ENCODE assay signal across 8 cellular contexts in the genomic region with DNA sequence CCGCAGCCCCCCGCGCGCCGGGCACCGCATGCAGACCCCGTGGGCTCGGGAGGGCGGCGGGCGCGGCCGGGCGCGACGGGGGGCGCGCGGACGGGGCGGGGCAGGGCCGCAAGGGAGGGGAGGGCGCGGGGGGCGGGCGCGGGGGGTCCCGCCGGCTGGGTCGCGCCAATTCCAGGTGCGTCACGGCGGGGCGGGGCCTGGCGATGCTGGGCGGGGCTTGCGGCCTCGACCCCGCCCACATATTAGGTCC. TPM values are rescaled to one million over a fixed set of nuclear protein-coding genes. Genes with fewer than 3 reads are reported as not detected.
DNase-seq lines count a peak whose midpoint lies in the region; ATAC-seq and TF ChIP-seq lines count a peak whose summit lies in the region.

No MANE protein-coding gene starts in this region.

- intact Hi-C loops in adrenal gland (cut with DNase I) (no loop called here), lower lobe of right lung (cut with DNase I) (no loop called here)

- H3K36me3 ChIP-seq in OCI-LY1 (ENCODE audit: insufficient read depth, low read length) = peaks cover 27% of the 10 kb centered on the region
- H3K36me3 ChIP-seq in adrenal gland (replicated peaks in 1 of 2) = peaks cover 0 to 16% of the 10 kb centered on the region in 2 donors
- peaks cover 16% of the 10 kb centered on the region for H3K36me3 ChIP-seq in lower lobe of right lung

- TF ChIP-seq CTCF in OCI-LY1 (IDR thresholded peaks at IDR 0.05; ENCODE audit: low read length) (no peak), adrenal gland (IDR thresholded peaks at IDR 0.05) (no peak), lower lobe of right lung (IDR thresholded peaks at IDR 0.05) (no peak)

- peaks cover 7% of the 10 kb centered on the region; the same call in 1 of the 2 replicates for H3K79me2 ChIP-seq in OCI-LY1 (ENCODE audit: insufficient read depth, low read length)

- no peaks in the 10 kb centered on the region for H3K9me2 ChIP-seq in OCI-LY1 (ENCODE audit: low read depth, low read length)

- peak overlapping the region; percentile 90 for H3K4me2 ChIP-seq in OCI-LY1 (ENCODE audit: low read length)

- H3K9me3 ChIP-seq in OCI-LY1 (ENCODE audit: low read length) = peaks cover 6% of the 10 kb centered on the region
- no peaks in the 10 kb centered on the region for H3K9me3 ChIP-seq in adrenal gland (replicated peaks in 1 of 3)
- no peaks in the 10 kb centered on the region for H3K9me3 ChIP-seq in lower lobe of right lung

- no peak overlapping the region for H2AFZ ChIP-seq in OCI-LY1 (ENCODE audit: low read length)

- DNase-seq in EL (peak; percentile 74), adrenal gland (peak in 1 of 7 donors; percentile 90), lower lobe of right lung (no peak), SW480 (ENCODE audit: low spot score) (no peak), NCI-H2081 treated with DMSO at 0.1 percent for 48 hours (lab: John Stamatoyannopoulos, UW) (no peak), NCI-H774 (lab: John Stamatoyannopoulos, UW) (no peak)
- DNase-seq in stimulated activated CD8-positive, alpha-beta memory T cell treated with anti-CD3 and anti-CD28 coated beads, Interleukin-4, amount 100 ng/mL, for 4 hours (ENCODE audit: low read depth in 2 of 2, low spot score in 1 of 2) = peak; percentile 71 to 76

- no peaks in the 10 kb centered on the region for H3F3A ChIP-seq in OCI-LY1 (ENCODE audit: insufficient read depth, low read length)

- H4K20me1 ChIP-seq in OCI-LY1 (ENCODE audit: insufficient read depth, low read length) = no peaks in the 10 kb centered on the region

- H3K27ac ChIP-seq in OCI-LY1 (ENCODE audit: low read depth, low read length, poor library complexity, severe bottlenecking) = peak overlapping the region; percentile 77
- H3K27ac ChIP-seq in adrenal gland = peak overlapping the region in 4 of 5 donors; percentile 79 to 98 (median 85)
- H3K27ac ChIP-seq in lower lobe of right lung = peak overlapping the region; percentile 94

- H3K27me3 ChIP-seq in OCI-LY1 (ENCODE audit: insufficient read depth, low read length) (no peaks in the 10 kb centered on the region), adrenal gland (no peaks in the 10 kb centered on the region), lower lobe of right lung (ENCODE audit: low read depth) (no peaks in the 10 kb centered on the region)

- 0 to 1% methylated on average over 12 to 38 of the region's 40 CpGs; no CpG with 5 or more reads in 2 of the 4 donors for WGBS in adrenal gland, 4 donors

- H3K9ac ChIP-seq in OCI-LY1 (ENCODE audit: low read length) = peak overlapping the region; percentile 93

- TF ChIP-seq POLR2A in adrenal gland (IDR thresholded peaks at IDR 0.05) = no peak

- ATAC-seq in lower lobe of right lung = peak in 1 of 2 donors; percentile 93

- H3K4me1 ChIP-seq in OCI-LY1 (ENCODE audit: insufficient read depth, low read length, severe bottlenecking) = peaks cover 19% of the 10 kb centered on the region
- peaks cover 0 to 13% of the 10 kb centered on the region in 2 donors for H3K4me1 ChIP-seq in adrenal gland (replicated peaks in 1 of 2)
- H3K4me1 ChIP-seq in lower lobe of right lung = peaks cover 19% of the 10 kb centered on the region

- peak overlapping the region; percentile 77 for H3K4me3 ChIP-seq in OCI-LY1 (ENCODE audit: low read depth, low read length, poor library complexity, severe bottlenecking)
- peak overlapping the region in 2 of 4 donors; percentile 53 to 93 for H3K4me3 ChIP-seq in adrenal gland
- peak overlapping the region; percentile 88 for H3K4me3 ChIP-seq in lower lobe of right lung

RNA-seq across cellular contexts. Expression of a gene that starts 0.2 kb away (rescaled TPM):
- total RNA-seq in adrenal gland = 10 to 100 TPM; 13.3 to 37.7 (median 27.2) TPM
- polyA plus RNA-seq in adrenal gland = 10 to 100 TPM; 20.8 to 83.1 (median 55.3) TPM
- 36.5 TPM for total RNA-seq in lower lobe of right lung

RNA-seq across cellular contexts. Expression of a gene that starts 15.5 kb away (rescaled TPM):
- total RNA-seq in adrenal gland = 10 to 100 TPM; 12.3 to 40.4 (median 23.4) TPM
- polyA plus RNA-seq in adrenal gland = 10 to 100 TPM; 10.4 to 15.4 (median 11.1) TPM
- total RNA-seq in lower lobe of right lung = 17.3 TPM

RNA-seq across cellular contexts. Expression of a gene that starts 32.4 kb away (rescaled TPM):
- total RNA-seq in adrenal gland = 10 to 100 TPM; 22.2 to 67.5 (median 38.1) TPM
- 100 to 1,000 TPM in 1 of 3 donors, 10 to 100 TPM in 1, 1 to 10 TPM in 1; 4.3 to 131 (median 87.1) TPM for polyA plus RNA-seq in adrenal gland
- 29.4 TPM for total RNA-seq in lower lobe of right lung

Comparison
In these comparisons a context has a peak if more than half of its experiments do, and no peak if none do; other contexts are left out.
1. DNase-seq: peak in EL (single experiment) and stimulated activated CD8-positive, alpha-beta memory T cell treated with anti-CD3 and anti-CD28 coated beads, Interleukin-4, amount 100 ng/mL, for 4 hours (2 of 2); none in lower lobe of right lung (single experiment), SW480 (single experiment), NCI-H2081 treated with DMSO at 0.1 percent for 48 hours (single experiment) and NCI-H774 (single experiment).
2. Peak in every context shown above with its lines, with median percentiles within 50 percentile points of each other: H3K27ac ChIP-seq.